17 cellular contexts compared by ENCODE assay signal in the genomic region with DNA sequence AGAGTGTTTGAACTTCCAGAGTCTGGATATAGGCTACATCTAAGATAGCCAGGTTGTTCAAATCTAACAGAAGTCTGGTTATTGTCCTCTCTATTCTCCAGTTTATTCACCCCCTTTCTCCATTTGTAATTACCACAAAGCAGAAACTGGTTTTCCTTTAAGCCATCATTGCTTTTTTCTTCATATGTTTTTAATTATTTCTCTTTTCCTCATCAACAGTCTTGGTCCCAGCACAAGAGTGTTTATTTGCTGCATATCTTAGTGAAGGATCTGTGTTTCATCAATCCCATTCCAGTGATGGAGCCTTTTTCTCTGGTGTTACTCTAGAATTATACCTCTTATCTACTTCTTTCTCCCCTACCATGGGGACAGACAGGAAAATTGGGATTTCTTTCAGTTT.
"Had no signal": no experiment of that assay in that cellular context is flagged by ENCODE, and none has a peak within 500 bp of the region (broad histone marks: within the 10 kb centered on the region; RNA-seq: fewer than 3 reads in every experiment).

No MANE protein-coding gene starts in this region.

- H3K4me1 ChIP-seq: esophagus squamous epithelium, gastrocnemius medialis, heart right ventricle, testis, tibial nerve had no signal

- FAIRE-seq: colon, islet of Langerhans had no signal

- ATAC-seq: effector memory CD8-positive, alpha-beta T cell; gastrocnemius medialis; heart right ventricle; left lobe of liver; natural killer cell; sciatic nerve; stimulated activated naive B cell treated with anti-CD40 and anti-IgM and Interleukin-4, amounts not matched to agents 10 μg/mL and 1 μg/mL and 100 μg/mL, for 72 hours; stimulated activated naive CD8-positive, alpha-beta T cell treated with anti-CD3 and anti-CD28 coated beads, Interleukin-15, amount 100 ng/mL, for 72 hours had no signal

- H3K36me3 ChIP-seq: esophagus squamous epithelium, gastrocnemius medialis, heart right ventricle, tibial nerve had no signal

- H3K4me3 ChIP-seq: esophagus squamous epithelium, gastrocnemius medialis, heart right ventricle, testis, tibial nerve had no signal

- DNase-seq: effector memory CD8-positive, alpha-beta T cell; esophagus squamous epithelium; gastrocnemius medialis; heart right ventricle; hypothalamus; natural killer cell; posterior cingulate gyrus; stimulated activated CD4-positive, alpha-beta T cell treated with anti-CD3 and anti-CD28 coated beads, Interleukin-2, amount 100 ng/mL, for 24 hours; stimulated activated CD4-positive, alpha-beta T cell treated with anti-CD3 and anti-CD28 coated beads, Interleukin-4, amount 100 ng/mL, for 4 hours; stimulated activated naive B cell treated with anti-CD40 and anti-IgM and Interleukin-4, amounts not matched to agents 10 μg/mL and 1 μg/mL and 100 μg/mL, for 72 hours; stimulated activated naive CD8-positive, alpha-beta T cell treated with anti-CD3 and anti-CD28 coated beads, Interleukin-15, amount 100 ng/mL, for 72 hours; testis had no signal

- H3K27me3 ChIP-seq: esophagus squamous epithelium, gastrocnemius medialis, heart right ventricle, testis, tibial nerve had no signal

- H3K9me3 ChIP-seq: esophagus squamous epithelium, gastrocnemius medialis, heart right ventricle, testis, tibial nerve had no signal

- H3K27ac ChIP-seq: esophagus squamous epithelium, gastrocnemius medialis, heart right ventricle, testis, tibial nerve had no signal
